In the genomic region with DNA sequence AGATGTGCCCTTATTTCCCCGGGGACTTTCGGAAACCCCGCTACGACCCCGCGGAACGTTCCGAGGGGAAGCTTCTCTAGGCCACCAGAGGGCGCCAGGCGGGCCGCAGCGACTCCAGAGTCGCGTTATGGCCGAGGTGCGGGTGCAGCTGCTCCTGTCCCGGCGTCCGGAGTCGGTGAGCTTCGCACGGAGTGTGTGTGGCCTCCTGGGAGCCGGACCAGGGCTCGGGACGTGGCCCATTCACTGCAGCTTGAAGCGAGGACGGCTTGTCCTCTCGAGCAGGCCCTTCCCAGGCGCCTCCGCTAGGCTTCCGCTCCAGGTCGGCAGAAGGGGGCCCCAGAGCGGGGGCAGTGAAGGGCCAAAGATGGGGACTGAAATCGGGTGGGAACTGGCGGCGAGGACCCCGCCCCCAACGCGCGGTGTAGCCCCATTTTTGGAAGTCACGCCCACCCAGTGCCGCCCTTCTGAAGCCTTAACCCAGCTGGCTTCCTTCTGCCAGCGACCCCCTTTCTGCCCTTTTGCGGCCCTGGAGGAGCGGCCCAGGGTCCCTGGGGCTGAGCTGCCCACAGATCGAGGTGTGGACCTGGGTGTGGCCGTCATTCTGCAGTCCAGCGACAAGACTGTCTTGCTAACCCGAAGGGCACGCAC, we compare ENCODE assay signal across 8 cellular contexts. TPM values are rescaled to one million over a fixed set of nuclear protein-coding genes. Genes with fewer than 3 reads are reported as not detected.
DNase-seq lines count a peak whose midpoint lies in the region; ATAC-seq, FAIRE-seq and TF ChIP-seq lines count a peak whose summit lies in the region.

A gene with protein sequence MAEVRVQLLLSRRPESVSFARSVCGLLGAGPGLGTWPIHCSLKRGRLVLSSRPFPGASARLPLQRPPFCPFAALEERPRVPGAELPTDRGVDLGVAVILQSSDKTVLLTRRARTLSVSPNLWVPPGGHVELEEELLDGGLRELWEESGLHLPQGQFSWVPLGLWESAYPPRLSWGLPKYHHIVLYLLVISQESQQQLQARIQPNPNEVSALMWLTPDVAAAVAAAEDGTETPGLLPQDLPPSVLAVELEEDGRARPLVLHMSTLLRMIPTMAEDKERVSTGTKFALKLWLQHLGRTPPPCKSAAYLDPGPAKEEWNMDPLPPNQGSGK (plus strand): TSS at position 117 of the 648 bp plus-strand sequence. CDS start 11 bp downstream, at position 128.

- peak; percentile 59 for DNase-seq in DMS153 (lab: John Stamatoyannopoulos, UW)
- DNase-seq in RWPE2 (ENCODE audit: low spot score), result peak; percentile 74
- DNase-seq in activated effector memory CD4-positive, alpha-beta T cell treated with anti-CD3 and anti-CD28 coated beads, Interleukin-2, amount 50 U/mL, for 16 hours, result peak; percentile 91
- peak; percentile 69 to 87 for DNase-seq in frontal cortex (ENCODE audit: low spot score in 2 of 2)
- DNase-seq in occipital lobe (lab: John Stamatoyannopoulos, UW), result peak; percentile 64

- no peaks in the 10 kb centered on the region for H3K4me1 ChIP-seq in RWPE2 (ENCODE audit: insufficient read depth, poor library complexity, severe bottlenecking)

- peak; percentile 96 for TF ChIP-seq CTCF in RWPE2 (IDR thresholded peaks at IDR 0.05; ENCODE audit: poor library complexity, severe bottlenecking)

- no peak for FAIRE-seq in frontal cortex (lab: Jason Lieb, UNC)

- TF ChIP-seq RAD21 in Ishikawa (IDR thresholded peaks at IDR 0.05; ENCODE audit: low read depth), result peak; percentile 59; the same call in 1 of the 2 replicates

- H3K4me3 ChIP-seq in RWPE2 (ENCODE audit: severe bottlenecking), result peak within 1 kb of the TSS; percentile 43

- no peaks in the 10 kb centered on the region for H3K9me3 ChIP-seq in RWPE2 (ENCODE audit: severe bottlenecking)

- H3K27ac ChIP-seq in RWPE2 (ENCODE audit: poor library complexity, severe bottlenecking) (no peak within 1 kb of the TSS), temporal lobe (ENCODE audit: low read depth, low read length) (peak within 1 kb of the TSS; percentile 33)

- no peak for TF ChIP-seq EP300 in Ishikawa (IDR thresholded peaks at IDR 0.05; ENCODE audit: borderline replicate concordance)

- ATAC-seq in GM21447 (IDR thresholded peaks at IDR 0.05; ENCODE audit: unreplicated experiment), result peak; percentile 57
- ATAC-seq in RWPE2 (ENCODE audit: low read depth), result peak; percentile 66

- H3K36me3 ChIP-seq in RWPE2 (ENCODE audit: low read depth), result peaks cover 30% of the 10 kb centered on the region

- no peaks in the 10 kb centered on the region for H3K27me3 ChIP-seq in RWPE2 (ENCODE audit: insufficient read depth, poor library complexity, severe bottlenecking)

TF ChIP-seq in Ishikawa, 13 proteins besides CTCF, POLR2A, EP300 and RAD21:
- TF ChIP-seq TAF1 (IDR thresholded peaks at IDR 0.05; ENCODE audit: low read depth) (peak; percentile 21; the same call in 1 of the 2 replicates), CEBPB (IDR thresholded peaks at IDR 0.05) (no peak), YY1 (IDR thresholded peaks at IDR 0.05; ENCODE audit: low read depth) (peak; percentile 83), NFIC (IDR thresholded peaks at IDR 0.05) (no peak), TEAD4 (IDR thresholded peaks at IDR 0.05) (no peak; the same call in 1 of the 2 replicates), EGR1 (IDR thresholded peaks at IDR 0.05) (no peak), FOXM1 (IDR thresholded peaks at IDR 0.05; ENCODE audit: borderline replicate concordance, low read depth) (no peak), ZBTB7A (IDR thresholded peaks at IDR 0.05; ENCODE audit: low read depth) (peak; percentile 54)
- TF ChIP-seq, protein P1, sequence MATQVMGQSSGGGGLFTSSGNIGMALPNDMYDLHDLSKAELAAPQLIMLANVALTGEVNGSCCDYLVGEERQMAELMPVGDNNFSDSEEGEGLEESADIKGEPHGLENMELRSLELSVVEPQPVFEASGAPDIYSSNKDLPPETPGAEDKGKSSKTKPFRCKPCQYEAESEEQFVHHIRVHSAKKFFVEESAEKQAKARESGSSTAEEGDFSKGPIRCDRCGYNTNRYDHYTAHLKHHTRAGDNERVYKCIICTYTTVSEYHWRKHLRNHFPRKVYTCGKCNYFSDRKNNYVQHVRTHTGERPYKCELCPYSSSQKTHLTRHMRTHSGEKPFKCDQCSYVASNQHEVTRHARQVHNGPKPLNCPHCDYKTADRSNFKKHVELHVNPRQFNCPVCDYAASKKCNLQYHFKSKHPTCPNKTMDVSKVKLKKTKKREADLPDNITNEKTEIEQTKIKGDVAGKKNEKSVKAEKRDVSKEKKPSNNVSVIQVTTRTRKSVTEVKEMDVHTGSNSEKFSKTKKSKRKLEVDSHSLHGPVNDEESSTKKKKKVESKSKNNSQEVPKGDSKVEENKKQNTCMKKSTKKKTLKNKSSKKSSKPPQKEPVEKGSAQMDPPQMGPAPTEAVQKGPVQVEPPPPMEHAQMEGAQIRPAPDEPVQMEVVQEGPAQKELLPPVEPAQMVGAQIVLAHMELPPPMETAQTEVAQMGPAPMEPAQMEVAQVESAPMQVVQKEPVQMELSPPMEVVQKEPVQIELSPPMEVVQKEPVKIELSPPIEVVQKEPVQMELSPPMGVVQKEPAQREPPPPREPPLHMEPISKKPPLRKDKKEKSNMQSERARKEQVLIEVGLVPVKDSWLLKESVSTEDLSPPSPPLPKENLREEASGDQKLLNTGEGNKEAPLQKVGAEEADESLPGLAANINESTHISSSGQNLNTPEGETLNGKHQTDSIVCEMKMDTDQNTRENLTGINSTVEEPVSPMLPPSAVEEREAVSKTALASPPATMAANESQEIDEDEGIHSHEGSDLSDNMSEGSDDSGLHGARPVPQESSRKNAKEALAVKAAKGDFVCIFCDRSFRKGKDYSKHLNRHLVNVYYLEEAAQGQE (IDR thresholded peaks at IDR 0.05; ENCODE audit: low read depth), result no peak
- TF ChIP-seq, protein P2, sequence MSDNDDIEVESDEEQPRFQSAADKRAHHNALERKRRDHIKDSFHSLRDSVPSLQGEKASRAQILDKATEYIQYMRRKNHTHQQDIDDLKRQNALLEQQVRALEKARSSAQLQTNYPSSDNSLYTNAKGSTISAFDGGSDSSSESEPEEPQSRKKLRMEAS (IDR thresholded peaks at IDR 0.05), result peak; percentile 46; the same call in 1 of the 2 replicates
- TF ChIP-seq, protein P3, sequence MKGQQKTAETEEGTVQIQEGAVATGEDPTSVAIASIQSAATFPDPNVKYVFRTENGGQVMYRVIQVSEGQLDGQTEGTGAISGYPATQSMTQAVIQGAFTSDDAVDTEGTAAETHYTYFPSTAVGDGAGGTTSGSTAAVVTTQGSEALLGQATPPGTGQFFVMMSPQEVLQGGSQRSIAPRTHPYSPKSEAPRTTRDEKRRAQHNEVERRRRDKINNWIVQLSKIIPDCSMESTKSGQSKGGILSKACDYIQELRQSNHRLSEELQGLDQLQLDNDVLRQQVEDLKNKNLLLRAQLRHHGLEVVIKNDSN (IDR thresholded peaks at IDR 0.05), result no peak
TF ChIP-seq in Ishikawa: peak in this region for 4.

RNA-seq across cellular contexts. Expression of the gene that starts here (rescaled TPM):
- total RNA-seq in frontal cortex (2.4 TPM), occipital lobe (2.7 TPM), temporal lobe (4.2 TPM)
